In genomic region chr7:46716926-46717325, GRCh38 we compare ENCODE assay signal across 25 cellular contexts.
DNase-seq lines count a peak whose midpoint lies in the region; ATAC-seq, FAIRE-seq and TF ChIP-seq lines count a peak whose summit lies in the region.
"Had no signal": no experiment of that assay in that cellular context is flagged by ENCODE, and none has a peak within 500 bp of the region (broad histone marks: within the 10 kb centered on the region; RNA-seq: fewer than 3 reads in every experiment).

No MANE protein-coding gene starts in this region.

- no peak overlapping the region for H3K4me3 Mint-ChIP-seq in nephron
- H3K4me3 Mint-ChIP-seq: CD8-positive, alpha-beta memory T cell had no signal

- H3K27ac Mint-ChIP-seq in nephron: peak overlapping the region in 2 of 3 experiments; percentile 5 to 73
- H3K27ac Mint-ChIP-seq: CD8-positive, alpha-beta memory T cell had no signal

- ATAC-seq in stimulated activated naive CD8-positive, alpha-beta T cell treated with anti-CD3 and anti-CD28 coated beads, Interleukin-15, Interleukin-2, amounts not matched to agents 100 U/mL and 50 U/mL, for 24 hours: no peak
- ATAC-seq: GM12878, K562, Right ventricle myocardium inferior had no signal

- H3K9me3 ChIP-seq in small intestine (ENCODE audit: control insufficient read depth, low read depth) (no peaks in the 10 kb centered on the region), esophagus squamous epithelium (no peaks in the 10 kb centered on the region)
- H3K9me3 ChIP-seq: Peyer's patch had no signal

- FAIRE-seq in small intestine (lab: Jason Lieb, UNC): no peak
- FAIRE-seq: GM12878, GM18507, K562 had no signal

- H3K9me3 Mint-ChIP-seq in nephron: no peaks in the 10 kb centered on the region

- 71 to 88% (median 88%) methylated on average over 1 of the region's 1 CpG for WGBS in small intestine, 3 donors
- 58 to 74% methylated on average over 1 of the region's 1 CpG for WGBS in esophagus squamous epithelium, 2 donors

- peaks cover 19% of the 10 kb centered on the region for H3K4me1 Mint-ChIP-seq in nephron
- H3K4me1 Mint-ChIP-seq: CD8-positive, alpha-beta memory T cell had no signal

- no peak overlapping the region for H3K4me3 ChIP-seq in small intestine (ENCODE audit: low read depth in 1 of 2, low read length in 2 of 2)
- H3K4me3 ChIP-seq in esophagus squamous epithelium: no peak overlapping the region
- H3K4me3 ChIP-seq: BLaER1 treated with 17β-estradiol and CSF1 and Interleukin-3, amounts not matched to agents 10 nM and 100 nM; GM12878; GM23248; K562; Peyer's patch had no signal

- H3K36me3 ChIP-seq in small intestine (ENCODE audit: control insufficient read depth in 2 of 2, insufficient read depth in 2 of 2, low read length in 2 of 2) (no peaks in the 10 kb centered on the region), esophagus squamous epithelium (no peaks in the 10 kb centered on the region)
- H3K36me3 ChIP-seq: BLaER1 treated with 17β-estradiol and CSF1 and Interleukin-3, amounts not matched to agents 10 nM and 100 nM; Peyer's patch had no signal

- intact Hi-C loops in esophagus squamous epithelium (cut with DNase I): no loop called here

- H3K27me3 Mint-ChIP-seq in nephron (ENCODE audit: low read depth): no peaks in the 10 kb centered on the region
- H3K27me3 Mint-ChIP-seq: CD8-positive, alpha-beta memory T cell had no signal

- no peaks in the 10 kb centered on the region for H3K36me3 Mint-ChIP-seq in nephron (ENCODE audit: low read depth)
- H3K36me3 Mint-ChIP-seq: CD8-positive, alpha-beta memory T cell had no signal

- TF ChIP-seq POLR2A in esophagus squamous epithelium (IDR thresholded peaks at IDR 0.05): no peak

- peak; percentile 6 for DNase-seq in NCI-H748 (lab: John Stamatoyannopoulos, UW; ENCODE audit: unreplicated experiment)
- DNase-seq in NCI-H748 treated with DMSO at 0.1 percent for 48 hours (lab: John Stamatoyannopoulos, UW): no peak
- DNase-seq in MV-4-11 (lab: John Stamatoyannopoulos, UW): peak; percentile 23
- DNase-seq in dermis microvascular lymphatic vessel endothelial cell (ENCODE audit: low read depth in 2 of 2): peak; percentile 30 to 57
- no peak for DNase-seq in small intestine
- no peak for DNase-seq in stimulated activated naive CD8-positive, alpha-beta T cell treated with anti-CD3 and anti-CD28 coated beads, Interleukin-15, Interleukin-2, amounts not matched to agents 100 U/mL and 50 U/mL, for 24 hours
- DNase-seq in esophagus squamous epithelium (lab: John Stamatoyannopoulos, UW): no peak
- DNase-seq: 8988T; CD8-positive, alpha-beta memory T cell; DMS 273 treated with DMSO at 0.1 percent for 48 hours; GDM1; GM23248; NCI-H1436; NCI-H2029; NCI-H2171 treated with DMSO at 0.1 percent for 48 hours; NCI-H446 treated with DMSO at 0.1 percent for 48 hours; NCI-H774; Peyer's patch had no signal

- H3K4me1 ChIP-seq in small intestine (ENCODE audit: control insufficient read depth in 2 of 2, insufficient read depth in 1 of 2, low read depth in 1 of 2, low read length in 1 of 2): peaks cover 0 to 2% of the 10 kb centered on the region in 2 donors
- no peaks in the 10 kb centered on the region for H3K4me1 ChIP-seq in esophagus squamous epithelium

- no peak overlapping the region for H3K27ac ChIP-seq in small intestine (ENCODE audit: low read depth in 1 of 2, low read length in 1 of 2)
- no peak overlapping the region for H3K27ac ChIP-seq in esophagus squamous epithelium
- H3K27ac ChIP-seq: BLaER1 treated with 17β-estradiol and CSF1 and Interleukin-3, amounts not matched to agents 10 nM and 100 nM; GM23248; HL-60; Peyer's patch had no signal

- no peak for TF ChIP-seq CTCF in nephron (IDR thresholded peaks at IDR 0.05; ENCODE audit: unreplicated experiment in 3 of 3)
- no peak for TF ChIP-seq CTCF in esophagus squamous epithelium (IDR thresholded peaks at IDR 0.05)

- H3K27me3 ChIP-seq in small intestine (ENCODE audit: control insufficient read depth in 2 of 2, insufficient read depth in 2 of 2, low read length in 2 of 2) (no peaks in the 10 kb centered on the region), esophagus squamous epithelium (no peaks in the 10 kb centered on the region)
- H3K27me3 ChIP-seq: BLaER1 treated with 17β-estradiol and CSF1 and Interleukin-3, amounts not matched to agents 10 nM and 100 nM; Peyer's patch had no signal

Comparison
In these comparisons a context has a peak if more than half of its experiments do, and no peak if none do; other contexts are left out.
1. DNase-seq: peak in NCI-H748 (single experiment), MV-4-11 (single experiment) and dermis microvascular lymphatic vessel endothelial cell (2 of 2); none in NCI-H748 treated with DMSO at 0.1 percent for 48 hours (single experiment), small intestine (single experiment), stimulated activated naive CD8-positive, alpha-beta T cell treated with anti-CD3 and anti-CD28 coated beads, Interleukin-15, Interleukin-2, amounts not matched to agents 100 U/mL and 50 U/mL, for 24 hours (single experiment) and esophagus squamous epithelium (single experiment).